Comparison of ENCODE assay signal across 32 cellular contexts in genomic region chr6:12312736-12313135, GRCh38. TPM values are rescaled to one million over a fixed set of nuclear protein-coding genes. Genes with fewer than 3 reads are reported as not detected.
DNase-seq lines count a peak whose midpoint lies in the region; ATAC-seq, FAIRE-seq and TF ChIP-seq lines count a peak whose summit lies in the region.
"Had no signal": no experiment of that assay in that cellular context is flagged by ENCODE, and none has a peak within 500 bp of the region (broad histone marks: within the 10 kb centered on the region; RNA-seq: fewer than 3 reads in every experiment).

No MANE protein-coding gene starts in this region.

- CTCF ChIA-PET in AG04449 (lab: Yijun Ruan, JAX) = interaction anchor here (1.1 to 6.9 kb wide), 5 partner anchors 10 to 294 kb away, joined by 3 to 44 read pairs (median 8); partner anchors contain the start of gene EDN1

- no peaks in the 10 kb centered on the region for H3K36me3 Mint-ChIP-seq in astrocyte (ENCODE audit: low read depth, unreplicated experiment)
- H3K36me3 Mint-ChIP-seq: naive B cell had no signal

- no peaks in the 10 kb centered on the region for H3K9me3 ChIP-seq in astrocyte (ENCODE audit: insufficient read depth, low read depth, low read length)
- H3K9me3 ChIP-seq: adrenal gland, esophagus squamous epithelium, neutrophil, vagina had no signal

- peak; percentile 9 for FAIRE-seq in astrocyte (lab: Jason Lieb, UNC)
- FAIRE-seq: bronchial epithelial cell, GM12891 had no signal

- no peak overlapping the region for H3K27ac ChIP-seq in astrocyte (ENCODE audit: low read depth, low read length)
- H3K27ac ChIP-seq: adrenal gland; BLaER1 treated with 17β-estradiol and CSF1 and Interleukin-3, amounts not matched to agents 10 nM and 100 nM; esophagus squamous epithelium; neutrophil; RWPE1; vagina; WERI-Rb-1 had no signal

- no peaks in the 10 kb centered on the region for H3K9me3 Mint-ChIP-seq in astrocyte (ENCODE audit: unreplicated experiment)
- H3K9me3 Mint-ChIP-seq: activated T-cell treated with anti-CD3 and anti-CD28 coated beads, Interleukin-2, amount 50 U/mL, for 72 hours had no signal

- no peaks in the 10 kb centered on the region for H4K20me1 ChIP-seq in astrocyte (ENCODE audit: insufficient read depth, low read length)
- H4K20me1 ChIP-seq: BLaER1 treated with 17β-estradiol and CSF1 and Interleukin-3, amounts not matched to agents 10 nM and 100 nM had no signal

- H3K27me3 ChIP-seq in astrocyte (ENCODE audit: insufficient read depth, low read length) = no peaks in the 10 kb centered on the region
- H3K27me3 ChIP-seq: adrenal gland; BLaER1 treated with 17β-estradiol and CSF1 and Interleukin-3, amounts not matched to agents 10 nM and 100 nM; esophagus squamous epithelium; MG63; neutrophil; vagina had no signal

- POLR2A ChIA-PET in AG04449 (lab: Yijun Ruan, JAX) = no interaction called here

- no peaks in the 10 kb centered on the region for H3K27me3 Mint-ChIP-seq in astrocyte (ENCODE audit: low read depth, unreplicated experiment)

- H3K4me3 Mint-ChIP-seq in astrocyte (ENCODE audit: unreplicated experiment) = no peak overlapping the region
- H3K4me3 Mint-ChIP-seq: activated T-cell treated with anti-CD3 and anti-CD28 coated beads, Interleukin-2, amount 50 U/mL, for 72 hours; mesothelial cell of epicardium; naive B cell had no signal

- no peaks in the 10 kb centered on the region for H3K36me3 ChIP-seq in astrocyte (ENCODE audit: insufficient read depth, low read length)
- H3K36me3 ChIP-seq: adrenal gland; BLaER1 treated with 17β-estradiol and CSF1 and Interleukin-3, amounts not matched to agents 10 nM and 100 nM; esophagus squamous epithelium; MG63; neutrophil; vagina; WERI-Rb-1 had no signal

- TF ChIP-seq CTCF in AG04449 (IDR thresholded peaks at IDR 0.05; ENCODE audit: insufficient read depth, low read length, missing control alignments) (no peak), astrocyte (IDR thresholded peaks at IDR 0.05; ENCODE audit: insufficient read depth, low read depth, low read length) (no peak)

- H3K79me2 ChIP-seq in astrocyte (ENCODE audit: insufficient read depth, low read length) = no peaks in the 10 kb centered on the region

- H3K4me3 ChIP-seq in AG04449 (ENCODE audit: low read depth, low read length) (no peak overlapping the region), astrocyte (ENCODE audit: insufficient read depth, low read depth, low read length) (no peak overlapping the region)
- H3K4me3 ChIP-seq: adrenal gland; BLaER1 treated with 17β-estradiol and CSF1 and Interleukin-3, amounts not matched to agents 10 nM and 100 nM; esophagus squamous epithelium; MG63; vagina had no signal

- H3K4me1 ChIP-seq in astrocyte (ENCODE audit: insufficient read depth, low read length) = peaks cover 9% of the 10 kb centered on the region
- H3K4me1 ChIP-seq: adrenal gland had no signal

- no peak overlapping the region for H3K9ac ChIP-seq in astrocyte (ENCODE audit: low read length)
- H3K9ac ChIP-seq: BLaER1 treated with 17β-estradiol and CSF1 and Interleukin-3, amounts not matched to agents 10 nM and 100 nM had no signal

- no peak overlapping the region for H3K4me2 ChIP-seq in astrocyte (ENCODE audit: low read length)
- H3K4me2 ChIP-seq: BLaER1 treated with 17β-estradiol and CSF1 and Interleukin-3, amounts not matched to agents 10 nM and 100 nM had no signal

- ATAC-seq in GM21367 (IDR thresholded peaks at IDR 0.05; ENCODE audit: unreplicated experiment) = no peak
- ATAC-seq: activated T-cell treated with anti-CD3 and anti-CD28 coated beads, Interleukin-2, amount 50 U/mL, for 72 hours; left ventricle myocardium superior; sciatic nerve had no signal

- peaks cover 26% of the 10 kb centered on the region for H3K4me1 Mint-ChIP-seq in astrocyte (ENCODE audit: low read depth, unreplicated experiment)
- H3K4me1 Mint-ChIP-seq: naive B cell had no signal

- peak overlapping the region; percentile 70 for H3K27ac Mint-ChIP-seq in astrocyte (ENCODE audit: unreplicated experiment)
- H3K27ac Mint-ChIP-seq: activated T-cell treated with anti-CD3 and anti-CD28 coated beads, Interleukin-2, amount 50 U/mL, for 72 hours; mesothelial cell of epicardium; naive B cell; progenitor cell of endocrine pancreas had no signal

- DNase-seq in AG04449 (ENCODE audit: low read depth, low spot score) (peak; percentile 86), GM04503 (ENCODE audit: low read depth) (peak; percentile 92), astrocyte (ENCODE audit: low read depth) (peak; percentile 64), foreskin melanocyte (peak; percentile 19), GF-D8 (lab: John Stamatoyannopoulos, UW) (no peak), NCI-H187 treated with DMSO at 0.1 percent for 48 hours (lab: John Stamatoyannopoulos, UW) (no peak), NCI-H226 (no peak)
- DNase-seq: activated CD4-positive, alpha-beta T cell treated with anti-CD3 and anti-CD28 coated beads for 48 hours; activated naive CD4-positive, alpha-beta T cell; activated T-cell treated with anti-CD3 and anti-CD28 coated beads, Interleukin-2, amount 50 U/mL, for 72 hours; adrenal gland; cortex of kidney; esophagus squamous epithelium; KBM-7; left ventricle myocardium superior; MG63; naive B cell; NCI-H1417; NCI-H774; stimulated activated naive CD4-positive, alpha-beta T cell treated with Interleukin-2 at 50 U/mL for 16 hours; WERI-Rb-1 had no signal

- no peak overlapping the region for H2AFZ ChIP-seq in astrocyte (ENCODE audit: low read depth, low read length)

RNA-seq across cellular contexts. Expression of gene EDN1, which starts 22.6 kb away (rescaled TPM):
- 54.8 and 64.4 TPM in 2 replicates for total RNA-seq in astrocyte
- total RNA-seq: A673 had no signal

Comparison
In these comparisons a context has a peak if more than half of its experiments do, and no peak if none do; other contexts are left out.
1. DNase-seq: peak in AG04449 (single experiment), GM04503 (single experiment), astrocyte (single experiment) and foreskin melanocyte (single experiment); none in GF-D8 (single experiment), NCI-H187 treated with DMSO at 0.1 percent for 48 hours (single experiment) and NCI-H226 (single experiment).